ENCODE assay signal across 40 cellular contexts in genomic region chr14:40463886-40464285, GRCh38.
"Had no signal": no experiment of that assay in that cellular context is flagged by ENCODE, and none has a peak within 500 bp of the region (broad histone marks: within the 10 kb centered on the region; RNA-seq: fewer than 3 reads in every experiment).

No MANE protein-coding gene starts in this region.

- ATAC-seq: activated naive CD4-positive, alpha-beta T cell treated with anti-CD3 and anti-CD28 coated beads, Interleukin-2, amount 50 U/mL, for 72 hours; activated naive CD8-positive, alpha-beta T cell treated with anti-CD3 and anti-CD28 coated beads, Interleukin-2, amount 50 U/mL, for 24 hours; activated T-cell treated with anti-CD3 and anti-CD28 coated beads, Interleukin-2, amount 50 U/mL, for 4 hours; activated T-cell treated with anti-CD3 and anti-CD28 coated beads, Interleukin-2, amount 50 U/mL, for 72 hours; activated T-helper 17 cell treated with anti-CD3 and anti-CD28 coated beads, Interleukin-2, amount 50 U/mL, for 72 hours; body of pancreas had no signal

- H3K4me1 ChIP-seq: adrenal gland, ascending aorta, body of pancreas, breast epithelium had no signal

- H3K4me3 Mint-ChIP-seq: activated naive CD4-positive, alpha-beta T cell treated with anti-CD3 and anti-CD28 coated beads for 36 hours; activated naive CD4-positive, alpha-beta T cell treated with anti-CD3 and anti-CD28 coated beads, Interleukin-2, amount 10 ng/mL, durations not matched to agents 7 days and 5 days; activated naive CD4-positive, alpha-beta T cell treated with anti-CD3 and anti-CD28 coated beads, Interleukin-2, amount 50 U/mL, for 24 hours; activated naive CD8-positive, alpha-beta T cell; activated naive CD8-positive, alpha-beta T cell treated with anti-CD3 and anti-CD28 coated beads for 36 hours; activated naive CD8-positive, alpha-beta T cell treated with anti-CD3 and anti-CD28 coated beads, Interleukin-2, amount 10 ng/mL, durations not matched to agents 7 days and 5 days; activated naive CD8-positive, alpha-beta T cell treated with anti-CD3 and anti-CD28 coated beads, Interleukin-2, amount 50 U/mL, for 24 hours; activated T-cell treated with anti-CD3 and anti-CD28 coated beads, Interleukin-2, amount 50 U/mL, for 24 hours; activated T-cell treated with anti-CD3 and anti-CD28 coated beads, Interleukin-2, amount 50 U/mL, for 4 hours; activated T-cell treated with anti-CD3 and anti-CD28 coated beads, Interleukin-2, amount 50 U/mL, for 72 hours; activated T-helper 1 cell treated with anti-CD3 and anti-CD28 coated beads, Interleukin-12 subunit alpha, Interleukin-12 subunit beta, Interleukin-2, Interleukin-4 antibody, amounts not matched to agents 30 ng/mL and 10 ng/mL and 1 ng/mL, durations not matched to agents 14 hours and 24 hours and 36 hours; activated T-helper 17 cell treated with anti-CD3 and anti-CD28 coated beads, Interleukin-2, amount 50 U/mL, for 72 hours; brain; central memory CD8-positive, alpha-beta T cell had no signal

- H3K36me3 ChIP-seq: adrenal gland, ascending aorta, brain microvascular endothelial cell, breast epithelium, cardiac muscle cell had no signal

- DNase-seq: activated effector memory CD4-positive, alpha-beta T cell treated with anti-CD3 and anti-CD28 coated beads, Interleukin-2, amount 50 U/mL, for 16 hours; activated effector memory CD4-positive, alpha-beta T cell treated with Interleukin-2 at 50 U/mL for 16 hours; activated gamma-delta T cell; activated gamma-delta T cell treated with Interleukin-2 at 50 U/mL for 16 hours; activated naive CD4-positive, alpha-beta T cell; activated naive CD4-positive, alpha-beta T cell treated with anti-CD3 and anti-CD28 coated beads for 36 hours; activated naive CD4-positive, alpha-beta T cell treated with anti-CD3 and anti-CD28 coated beads, Interleukin-2, amount 10 ng/mL, durations not matched to agents 7 days and 5 days; activated naive CD4-positive, alpha-beta T cell treated with anti-CD3 and anti-CD28 coated beads, Interleukin-2, amount 50 U/mL, for 16 hours; activated naive CD4-positive, alpha-beta T cell treated with Interleukin-2 at 50 U/mL for 16 hours; activated naive CD8-positive, alpha-beta T cell treated with anti-CD3 and anti-CD28 coated beads for 36 hours; activated naive CD8-positive, alpha-beta T cell treated with anti-CD3 and anti-CD28 coated beads, Interleukin-2, amount 10 ng/mL, durations not matched to agents 7 days and 5 days; activated naive CD8-positive, alpha-beta T cell treated with anti-CD3 and anti-CD28 coated beads, Interleukin-2, amount 50 U/mL, for 24 hours; activated T-cell treated with anti-CD3 and anti-CD28 coated beads, Interleukin-2, amount 50 U/mL, for 1 hour; activated T-cell treated with anti-CD3 and anti-CD28 coated beads, Interleukin-2, amount 50 U/mL, for 24 hours; activated T-cell treated with anti-CD3 and anti-CD28 coated beads, Interleukin-2, amount 50 U/mL, for 4 hours; activated T-cell treated with anti-CD3 and anti-CD28 coated beads, Interleukin-2, amount 50 U/mL, for 48 hours; activated T-cell treated with anti-CD3 and anti-CD28 coated beads, Interleukin-2, amount 50 U/mL, for 72 hours; adrenal gland; amniotic stem cell; amygdala; anterior cingulate cortex; aorta; body of pancreas; brain microvascular endothelial cell; caudate nucleus; central memory CD4-positive, alpha-beta T cell; cerebellar nuclear complex had no signal

- H3K36me3 Mint-ChIP-seq: activated naive CD4-positive, alpha-beta T cell treated with anti-CD3 and anti-CD28 coated beads, Interleukin-2, amount 10 ng/mL, durations not matched to agents 7 days and 5 days; activated naive CD4-positive, alpha-beta T cell treated with anti-CD3 and anti-CD28 coated beads, Interleukin-2, amount 50 U/mL, for 24 hours; activated naive CD8-positive, alpha-beta T cell; activated naive CD8-positive, alpha-beta T cell treated with anti-CD3 and anti-CD28 coated beads for 36 hours; activated naive CD8-positive, alpha-beta T cell treated with anti-CD3 and anti-CD28 coated beads, Interleukin-2, amount 10 ng/mL, durations not matched to agents 7 days and 5 days; brain had no signal

- H3K9me3 Mint-ChIP-seq: activated T-helper 17 cell treated with anti-CD3 and anti-CD28 coated beads, Interleukin-2, amount 50 U/mL, for 72 hours had no signal

- H3K4me3 ChIP-seq: adrenal gland, ascending aorta, body of pancreas, breast epithelium, cardiac muscle cell had no signal

- H3K27me3 ChIP-seq: adrenal gland, ascending aorta, body of pancreas, brain microvascular endothelial cell, breast epithelium, cardiac muscle cell had no signal

- FAIRE-seq: astrocyte, bronchial epithelial cell had no signal

- H3K27ac ChIP-seq: adrenal gland, ascending aorta, body of pancreas, brain microvascular endothelial cell, breast epithelium, cardiac muscle cell had no signal

- H3K27me3 Mint-ChIP-seq: activated naive CD4-positive, alpha-beta T cell treated with anti-CD3 and anti-CD28 coated beads, Interleukin-2, amount 10 ng/mL, durations not matched to agents 7 days and 5 days; activated naive CD4-positive, alpha-beta T cell treated with anti-CD3 and anti-CD28 coated beads, Interleukin-2, amount 50 U/mL, for 24 hours; activated naive CD8-positive, alpha-beta T cell; activated naive CD8-positive, alpha-beta T cell treated with anti-CD3 and anti-CD28 coated beads for 36 hours; activated naive CD8-positive, alpha-beta T cell treated with anti-CD3 and anti-CD28 coated beads, Interleukin-2, amount 10 ng/mL, durations not matched to agents 7 days and 5 days; activated naive CD8-positive, alpha-beta T cell treated with anti-CD3 and anti-CD28 coated beads, Interleukin-2, amount 50 U/mL, for 24 hours; activated T-cell treated with anti-CD3 and anti-CD28 coated beads, Interleukin-2, amount 50 U/mL, for 24 hours; activated T-helper 17 cell treated with anti-CD3 and anti-CD28 coated beads, Interleukin-2, amount 50 U/mL, for 72 hours; central memory CD8-positive, alpha-beta T cell had no signal

- H3K27ac Mint-ChIP-seq: activated naive CD4-positive, alpha-beta T cell treated with anti-CD3 and anti-CD28 coated beads for 36 hours; activated naive CD4-positive, alpha-beta T cell treated with anti-CD3 and anti-CD28 coated beads, Interleukin-2, amount 10 ng/mL, durations not matched to agents 7 days and 5 days; activated naive CD4-positive, alpha-beta T cell treated with anti-CD3 and anti-CD28 coated beads, Interleukin-2, amount 50 U/mL, for 24 hours; activated naive CD4-positive, alpha-beta T cell treated with anti-CD3 and anti-CD28 coated beads, Interleukin-2, amount 50 U/mL, for 72 hours; activated naive CD8-positive, alpha-beta T cell; activated naive CD8-positive, alpha-beta T cell treated with anti-CD3 and anti-CD28 coated beads for 36 hours; activated naive CD8-positive, alpha-beta T cell treated with anti-CD3 and anti-CD28 coated beads, Interleukin-2, amount 10 ng/mL, durations not matched to agents 7 days and 5 days; activated naive CD8-positive, alpha-beta T cell treated with anti-CD3 and anti-CD28 coated beads, Interleukin-2, amount 50 U/mL, for 24 hours; activated T-cell treated with anti-CD3 and anti-CD28 coated beads, Interleukin-2, amount 50 U/mL, for 24 hours; activated T-cell treated with anti-CD3 and anti-CD28 coated beads, Interleukin-2, amount 50 U/mL, for 72 hours; activated T-helper 1 cell treated with anti-CD3 and anti-CD28 coated beads, Interleukin-12 subunit alpha, Interleukin-12 subunit beta, Interleukin-2, Interleukin-4 antibody, amounts not matched to agents 30 ng/mL and 10 ng/mL and 1 ng/mL, durations not matched to agents 14 hours and 24 hours and 36 hours; activated T-helper 17 cell treated with anti-CD3 and anti-CD28 coated beads, Interleukin-2, amount 50 U/mL, for 72 hours; activated T-helper 2 cell treated with anti-CD3 and anti-CD28 coated beads, Interferon-gamma antibody, Interleukin-2, Interleukin-4, amounts not matched to agents 10 μg/mL and 5 μg/mL and 100 μg/mL, durations not matched to agents 14 hours and 24 hours and 36 hours; brain had no signal

- H3K9me3 ChIP-seq: adrenal gland, body of pancreas had no signal

- H3K4me1 Mint-ChIP-seq: activated naive CD4-positive, alpha-beta T cell treated with anti-CD3 and anti-CD28 coated beads, Interleukin-2, amount 10 ng/mL, durations not matched to agents 7 days and 5 days; activated naive CD4-positive, alpha-beta T cell treated with anti-CD3 and anti-CD28 coated beads, Interleukin-2, amount 50 U/mL, for 24 hours; activated naive CD8-positive, alpha-beta T cell treated with anti-CD3 and anti-CD28 coated beads for 36 hours; activated naive CD8-positive, alpha-beta T cell treated with anti-CD3 and anti-CD28 coated beads, Interleukin-2, amount 10 ng/mL, durations not matched to agents 7 days and 5 days; activated naive CD8-positive, alpha-beta T cell treated with anti-CD3 and anti-CD28 coated beads, Interleukin-2, amount 50 U/mL, for 24 hours; activated T-helper 17 cell treated with anti-CD3 and anti-CD28 coated beads, Interleukin-2, amount 50 U/mL, for 72 hours; brain; central memory CD8-positive, alpha-beta T cell had no signal
